In genomic region chr12:56994231-56994746, GRCh38 we compare ENCODE assay signal across 2 cellular contexts.
TF ChIP-seq lines count a peak whose summit lies in the region.

No MANE protein-coding gene starts in this region.

TF ChIP-seq in GM23338, 12 proteins besides CTCF, POLR2A, EP300 and RAD21:
- no peak for TF ChIP-seq EZH2 (IDR thresholded peaks at IDR 0.05; ENCODE audit: low read depth, unreplicated experiment)
- TF ChIP-seq STAT1 (IDR thresholded peaks at IDR 0.05; ENCODE audit: unreplicated experiment) = no peak
- TF ChIP-seq, protein P1, sequence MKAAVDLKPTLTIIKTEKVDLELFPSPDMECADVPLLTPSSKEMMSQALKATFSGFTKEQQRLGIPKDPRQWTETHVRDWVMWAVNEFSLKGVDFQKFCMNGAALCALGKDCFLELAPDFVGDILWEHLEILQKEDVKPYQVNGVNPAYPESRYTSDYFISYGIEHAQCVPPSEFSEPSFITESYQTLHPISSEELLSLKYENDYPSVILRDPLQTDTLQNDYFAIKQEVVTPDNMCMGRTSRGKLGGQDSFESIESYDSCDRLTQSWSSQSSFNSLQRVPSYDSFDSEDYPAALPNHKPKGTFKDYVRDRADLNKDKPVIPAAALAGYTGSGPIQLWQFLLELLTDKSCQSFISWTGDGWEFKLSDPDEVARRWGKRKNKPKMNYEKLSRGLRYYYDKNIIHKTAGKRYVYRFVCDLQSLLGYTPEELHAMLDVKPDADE (IDR thresholded peaks at IDR 0.05) = no peak
- no peak for TF ChIP-seq CREB1 (CRISPR knock-in tag; IDR thresholded peaks at IDR 0.05; ENCODE audit: low read depth)
- no peak for TF ChIP-seq EZH2phosphoT487 (IDR thresholded peaks at IDR 0.05; ENCODE audit: unreplicated experiment)
- no peak for TF ChIP-seq POLR2AphosphoS5 (IDR thresholded peaks at IDR 0.05; ENCODE audit: low read depth)
- no peak for TF ChIP-seq NANOG (IDR thresholded peaks at IDR 0.05; ENCODE audit: borderline replicate concordance)
- no peak for TF ChIP-seq ZNF114 (CRISPR knock-in tag; IDR thresholded peaks at IDR 0.05)
- TF ChIP-seq JUNB (IDR thresholded peaks at IDR 0.05; ENCODE audit: unreplicated experiment) = no peak
- TF ChIP-seq ZNF331 (CRISPR knock-in tag; IDR thresholded peaks at IDR 0.05; ENCODE audit: low read depth) = no peak
- TF ChIP-seq ZNF462 (CRISPR knock-in tag; IDR thresholded peaks at IDR 0.05) = no peak
- TF ChIP-seq, protein P2, sequence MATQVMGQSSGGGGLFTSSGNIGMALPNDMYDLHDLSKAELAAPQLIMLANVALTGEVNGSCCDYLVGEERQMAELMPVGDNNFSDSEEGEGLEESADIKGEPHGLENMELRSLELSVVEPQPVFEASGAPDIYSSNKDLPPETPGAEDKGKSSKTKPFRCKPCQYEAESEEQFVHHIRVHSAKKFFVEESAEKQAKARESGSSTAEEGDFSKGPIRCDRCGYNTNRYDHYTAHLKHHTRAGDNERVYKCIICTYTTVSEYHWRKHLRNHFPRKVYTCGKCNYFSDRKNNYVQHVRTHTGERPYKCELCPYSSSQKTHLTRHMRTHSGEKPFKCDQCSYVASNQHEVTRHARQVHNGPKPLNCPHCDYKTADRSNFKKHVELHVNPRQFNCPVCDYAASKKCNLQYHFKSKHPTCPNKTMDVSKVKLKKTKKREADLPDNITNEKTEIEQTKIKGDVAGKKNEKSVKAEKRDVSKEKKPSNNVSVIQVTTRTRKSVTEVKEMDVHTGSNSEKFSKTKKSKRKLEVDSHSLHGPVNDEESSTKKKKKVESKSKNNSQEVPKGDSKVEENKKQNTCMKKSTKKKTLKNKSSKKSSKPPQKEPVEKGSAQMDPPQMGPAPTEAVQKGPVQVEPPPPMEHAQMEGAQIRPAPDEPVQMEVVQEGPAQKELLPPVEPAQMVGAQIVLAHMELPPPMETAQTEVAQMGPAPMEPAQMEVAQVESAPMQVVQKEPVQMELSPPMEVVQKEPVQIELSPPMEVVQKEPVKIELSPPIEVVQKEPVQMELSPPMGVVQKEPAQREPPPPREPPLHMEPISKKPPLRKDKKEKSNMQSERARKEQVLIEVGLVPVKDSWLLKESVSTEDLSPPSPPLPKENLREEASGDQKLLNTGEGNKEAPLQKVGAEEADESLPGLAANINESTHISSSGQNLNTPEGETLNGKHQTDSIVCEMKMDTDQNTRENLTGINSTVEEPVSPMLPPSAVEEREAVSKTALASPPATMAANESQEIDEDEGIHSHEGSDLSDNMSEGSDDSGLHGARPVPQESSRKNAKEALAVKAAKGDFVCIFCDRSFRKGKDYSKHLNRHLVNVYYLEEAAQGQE (IDR thresholded peaks at IDR 0.05; ENCODE audit: unreplicated experiment) = no peak
TF ChIP-seq in GM23338: peak in this region for 0.

TF ChIP-seq in H1, 55 proteins besides CTCF, POLR2A, EP300 and RAD21:
- TF ChIP-seq CTBP2 (IDR thresholded peaks at IDR 0.05; ENCODE audit: borderline replicate concordance, insufficient read depth, insufficient read length, low read length) (no peak), USF2 (IDR thresholded peaks at IDR 0.05; ENCODE audit: low read length) (no peak)
